In genomic region chr11:66958232-66958955, GRCh38 we compare ENCODE assay signal across 1 cellular context.
TF ChIP-seq lines count a peak whose summit lies in the region.

TSS of gene PC (minus strand) at chr11:66958383. CDS start at chr11:66872159, 86,224 bp downstream.

TF ChIP-seq in HepG2, 621 proteins besides CTCF, POLR2A, EP300 and RAD21 (continued from another document and continues in another):
- TF ChIP-seq SCMH1 (CRISPR knock-in tag; IDR thresholded peaks at IDR 0.05; ENCODE audit: borderline replicate concordance) (no peak), ZNF576 (CRISPR knock-in tag; IDR thresholded peaks at IDR 0.05) (0 out of 2 replicates have a peak, but pooled peaks have one; percentile 81), ZNF44 (CRISPR knock-in tag; IDR thresholded peaks at IDR 0.05) (0 out of 2 replicates have a peak, but pooled peaks have one; percentile 63), SKIL (CRISPR knock-in tag; IDR thresholded peaks at IDR 0.05; ENCODE audit: borderline replicate concordance) (peak; percentile 42; the same call in 1 of the 2 replicates), ZNF746 (CRISPR knock-in tag; IDR thresholded peaks at IDR 0.05) (peak; percentile 66; the same call in 1 of the 2 replicates), ZBTB38 (CRISPR knock-in tag; IDR thresholded peaks at IDR 0.05) (peak; percentile 81), ZNF891 (CRISPR knock-in tag; IDR thresholded peaks at IDR 0.05) (peak; percentile 91; the same call in 1 of the 2 replicates), ZKSCAN8 (CRISPR knock-in tag; IDR thresholded peaks at IDR 0.05; ENCODE audit: borderline replicate concordance) (peak; percentile 64; the same call in 1 of the 2 replicates), GRHL1 (CRISPR knock-in tag; conservative IDR thresholded peaks at IDR 0.05) (no peak), SRF (IDR thresholded peaks at IDR 0.05; ENCODE audit: low read depth, low read length) (no peak), GATAD1 (CRISPR knock-in tag; IDR thresholded peaks at IDR 0.05) (peak; percentile 72; the same call in 1 of the 2 replicates), ZNF703 (CRISPR knock-in tag; IDR thresholded peaks at IDR 0.05; ENCODE audit: borderline replicate concordance) (peak; percentile 41; the same call in 1 of the 2 replicates), SALL2 (CRISPR knock-in tag; IDR thresholded peaks at IDR 0.05) (peak; percentile 89; the same call in 1 of the 2 replicates), ZNF292 (CRISPR knock-in tag; IDR thresholded peaks at IDR 0.05; ENCODE audit: borderline replicate concordance, low read depth) (peak; percentile 70; the same call in 1 of the 2 replicates), LCORL (IDR thresholded peaks at IDR 0.05) (no peak), LCORL (CRISPR knock-in tag; IDR thresholded peaks at IDR 0.05) (peak; percentile 44), PHF8 (CRISPR knock-in tag; IDR thresholded peaks at IDR 0.05) (peak; percentile 80), DPF2 (CRISPR knock-in tag; IDR thresholded peaks at IDR 0.05; ENCODE audit: borderline replicate concordance, low read depth) (no peak), RBFOX2 (IDR thresholded peaks at IDR 0.05; ENCODE audit: low read depth, low read length) (peak; percentile 86), ZNF616 (CRISPR knock-in tag; IDR thresholded peaks at IDR 0.05; ENCODE audit: low read depth) (peak; percentile 58; the same call in 1 of the 2 replicates), NFKB2 (CRISPR knock-in tag; IDR thresholded peaks at IDR 0.05; ENCODE audit: borderline replicate concordance) (peak; percentile 50; the same call in 1 of the 2 replicates), ZNF121 (CRISPR knock-in tag; IDR thresholded peaks at IDR 0.05) (no peak), FLYWCH1 (CRISPR knock-in tag; IDR thresholded peaks at IDR 0.05) (peak; percentile 98), CBX2 (IDR thresholded peaks at IDR 0.05; ENCODE audit: low read depth, low read length) (no peak), CBX2 (CRISPR knock-in tag; IDR thresholded peaks at IDR 0.05; ENCODE audit: low read depth) (0 out of 2 replicates have a peak, but pooled peaks have one; percentile 54), BCL3 (CRISPR knock-in tag; IDR thresholded peaks at IDR 0.05) (peak; percentile 64), HNRNPK (IDR thresholded peaks at IDR 0.05; ENCODE audit: low read depth, low read length, poor library complexity, severe bottlenecking) (no peak), SYNCRIP (IDR thresholded peaks at IDR 0.05; ENCODE audit: insufficient read depth, low read depth, low read length) (no peak), TAF1 (CRISPR knock-in tag; IDR thresholded peaks at IDR 0.05) (peak; percentile 72), TGIF2 (CRISPR knock-in tag; IDR thresholded peaks at IDR 0.05) (peak; percentile 97), ZNF772 (CRISPR knock-in tag; IDR thresholded peaks at IDR 0.05) (peak; percentile 94), ZNF101 (CRISPR knock-in tag; IDR thresholded peaks at IDR 0.05; ENCODE audit: borderline replicate concordance, low read depth) (no peak), ZNF331 (CRISPR knock-in tag; IDR thresholded peaks at IDR 0.05) (peak; percentile 57; the same call in 1 of the 2 replicates), FOXM1 (CRISPR knock-in tag; IDR thresholded peaks at IDR 0.05) (no peak), ZSCAN9 (CRISPR knock-in tag; IDR thresholded peaks at IDR 0.05; ENCODE audit: borderline replicate concordance) (peak; percentile 71; the same call in 1 of the 2 replicates), ZGPAT (CRISPR knock-in tag; IDR thresholded peaks at IDR 0.05) (peak; percentile 96), ZBTB4 (CRISPR knock-in tag; IDR thresholded peaks at IDR 0.05; ENCODE audit: borderline replicate concordance) (peak; percentile 87; the same call in 1 of the 2 replicates), ZMYM2 (CRISPR knock-in tag; IDR thresholded peaks at IDR 0.05) (peak; percentile 91), THAP7 (CRISPR knock-in tag; IDR thresholded peaks at IDR 0.05) (0 out of 2 replicates have a peak, but pooled peaks have one; percentile 84), KDM5A (IDR thresholded peaks at IDR 0.05; ENCODE audit: borderline replicate concordance, low read length) (no peak; the same call in 1 of the 2 replicates), HMGXB4 (CRISPR knock-in tag; IDR thresholded peaks at IDR 0.05; ENCODE audit: borderline replicate concordance in 1 of 2, low read depth in 1 of 2) (peak in 1 of 2 experiments; percentile 51; a peak in 1 of 4 replicates), GTF2F1 (IDR thresholded peaks at IDR 0.05; ENCODE audit: low read length) (no peak), THAP9 (CRISPR knock-in tag; IDR thresholded peaks at IDR 0.05; ENCODE audit: borderline replicate concordance) (peak; percentile 91), YEATS2 (CRISPR knock-in tag; IDR thresholded peaks at IDR 0.05; ENCODE audit: borderline replicate concordance) (peak; percentile 76), NRL (CRISPR knock-in tag; IDR thresholded peaks at IDR 0.05; ENCODE audit: borderline replicate concordance) (peak; percentile 99), ZNF484 (CRISPR knock-in tag; IDR thresholded peaks at IDR 0.05; ENCODE audit: borderline replicate concordance, low read depth) (no peak), YY1 (IDR thresholded peaks at IDR 0.05; ENCODE audit: insufficient read depth, insufficient replicate concordance, low read depth, low read length) (peak; percentile 6), ZNF274 (CRISPR knock-in tag; IDR thresholded peaks at IDR 0.05) (peak; percentile 93), NFE2L1 (CRISPR knock-in tag; IDR thresholded peaks at IDR 0.05; ENCODE audit: borderline replicate concordance) (no peak), IKZF4 (CRISPR knock-in tag; IDR thresholded peaks at IDR 0.05; ENCODE audit: borderline replicate concordance, low read depth, not compliant biosample characterization) (peak; percentile 23)
